Comparison of ENCODE assay signal across 23 cellular contexts in genomic region chr1:59305188-59305587, GRCh38.
"Had no signal": no experiment of that assay in that cellular context is flagged by ENCODE, and none has a peak within 500 bp of the region (broad histone marks: within the 10 kb centered on the region; RNA-seq: fewer than 3 reads in every experiment).

No MANE protein-coding gene starts in this region.

- H3K9me3 ChIP-seq: ovary, right lobe of liver had no signal

- DNase-seq: islet precursor cell; left ventricle myocardium inferior; midbrain; mucosa of descending colon; naive thymus-derived CD4-positive, alpha-beta T cell; ovary; right lobe of liver; stimulated activated CD4-positive, alpha-beta T cell treated with anti-CD3 and anti-CD28 coated beads, Interleukin-1b, Interleukin-23, amount 100 ng/mL, for 48 hours; stimulated activated CD4-positive, alpha-beta T cell treated with anti-CD3 and anti-CD28 coated beads, Interleukin-2, amount 100 ng/mL, for 48 hours; stimulated activated CD4-positive, alpha-beta T cell treated with anti-CD3 and anti-CD28 coated beads, Interleukin-4, amount 100 ng/mL, for 4 hours; stimulated activated CD8-positive, alpha-beta memory T cell treated with anti-CD3 and anti-CD28 coated beads, Interleukin-4, amount 100 ng/mL, for 48 hours; stimulated activated naive CD4-positive, alpha-beta T cell treated with Interleukin-2 at 50 U/mL for 16 hours; stimulated activated naive CD8-positive, alpha-beta T cell treated with anti-CD3 and anti-CD28 coated beads, Interleukin-15, amount 100 ng/mL, for 72 hours; substantia nigra; uterus had no signal

- ATAC-seq: mucosa of descending colon; naive thymus-derived CD4-positive, alpha-beta T cell; natural killer cell treated with Interleukin-12 subunit alpha and Interleukin-12 subunit beta and Interleukin-15 and Interleukin-18, amount 100 ng/mL, for 72 hours; right lobe of liver; stimulated activated memory B cell treated with anti-CD40 and anti-IgM and Interleukin-4, amounts not matched to agents 10 μg/mL and 1 μg/mL and 100 μg/mL, for 72 hours; stimulated activated naive CD8-positive, alpha-beta T cell treated with anti-CD3 and anti-CD28 coated beads, Interleukin-15, amount 100 ng/mL, for 72 hours had no signal

- H3K4me1 Mint-ChIP-seq: stimulated activated memory B cell treated with anti-CD40 and anti-IgM and Interleukin-4, amounts not matched to agents 10 μg/mL and 1 μg/mL and 100 μg/mL, for 72 hours had no signal

- H3K4me2 ChIP-seq: smooth muscle cell had no signal

- H3K4me3 Mint-ChIP-seq: memory B cell; naive thymus-derived CD4-positive, alpha-beta T cell; natural killer cell treated with Interleukin-12 subunit alpha and Interleukin-12 subunit beta and Interleukin-15 and Interleukin-18, amount 100 ng/mL, for 72 hours; stimulated activated memory B cell treated with anti-CD40 and anti-IgM and Interleukin-4, amounts not matched to agents 10 μg/mL and 1 μg/mL and 100 μg/mL, for 72 hours; stimulated activated naive CD8-positive, alpha-beta T cell treated with anti-CD3 and anti-CD28 coated beads, Interleukin-15, amount 100 ng/mL, for 72 hours; type B pancreatic cell had no signal

- H3K27me3 ChIP-seq: ovary, right atrium auricular region, right lobe of liver, tibial nerve, uterus had no signal

- H3K4me3 ChIP-seq: left ventricle myocardium inferior, mucosa of descending colon, ovary, right atrium auricular region, right lobe of liver, smooth muscle cell, tibial nerve, uterus had no signal

- H3K36me3 ChIP-seq: ovary, right atrium auricular region, right lobe of liver, uterus had no signal

- H3K27ac Mint-ChIP-seq: memory B cell; naive thymus-derived CD4-positive, alpha-beta T cell; natural killer cell treated with Interleukin-12 subunit alpha and Interleukin-12 subunit beta and Interleukin-15 and Interleukin-18, amount 100 ng/mL, for 72 hours; progenitor cell of endocrine pancreas; stimulated activated memory B cell treated with anti-CD40 and anti-IgM and Interleukin-4, amounts not matched to agents 10 μg/mL and 1 μg/mL and 100 μg/mL, for 72 hours; type B pancreatic cell had no signal

- H3K4me1 ChIP-seq: left ventricle myocardium inferior, right atrium auricular region, uterus had no signal

- H3K27ac ChIP-seq: left ventricle myocardium inferior, ovary, right atrium auricular region, right lobe of liver, tibial nerve, uterus had no signal

- H3K27me3 Mint-ChIP-seq: memory B cell; naive thymus-derived CD4-positive, alpha-beta T cell; natural killer cell treated with Interleukin-12 subunit alpha and Interleukin-12 subunit beta and Interleukin-15 and Interleukin-18, amount 100 ng/mL, for 72 hours; progenitor cell of endocrine pancreas; stimulated activated memory B cell treated with anti-CD40 and anti-IgM and Interleukin-4, amounts not matched to agents 10 μg/mL and 1 μg/mL and 100 μg/mL, for 72 hours; stimulated activated naive CD8-positive, alpha-beta T cell treated with anti-CD3 and anti-CD28 coated beads, Interleukin-15, amount 100 ng/mL, for 72 hours; type B pancreatic cell had no signal
